In the genomic region with DNA sequence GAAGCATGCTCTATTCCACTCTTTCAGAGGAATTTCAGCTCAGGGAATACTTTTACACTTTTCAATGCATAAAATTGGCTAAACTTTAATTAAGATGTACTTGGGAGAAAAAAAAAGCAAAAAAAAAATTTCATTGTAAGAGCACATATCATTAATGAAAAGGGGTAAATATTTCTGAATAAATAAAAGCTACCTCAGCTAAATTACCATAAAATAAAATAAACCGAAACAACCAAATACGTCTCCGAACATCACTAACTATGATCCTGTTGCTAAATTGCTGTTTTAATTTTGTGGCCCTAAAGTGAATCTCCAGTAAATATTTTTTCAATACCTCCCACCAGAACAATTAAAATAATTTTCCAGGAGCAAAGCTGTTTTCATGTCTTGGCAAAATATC, we compare ENCODE assay signal across 16 cellular contexts.
"Had no signal": no experiment of that assay in that cellular context is flagged by ENCODE, and none has a peak within 500 bp of the region (broad histone marks: within the 10 kb centered on the region; RNA-seq: fewer than 3 reads in every experiment).

No MANE protein-coding gene starts in this region.

- H3K4me1 ChIP-seq: transverse colon had no signal

- H3K36me3 ChIP-seq: neutrophil, transverse colon had no signal

- H3K27me3 ChIP-seq: neutrophil, transverse colon had no signal

- FAIRE-seq: bronchial epithelial cell, islet of Langerhans had no signal

- H3K27ac ChIP-seq: neutrophil, transverse colon had no signal

- DNase-seq: activated naive CD4-positive, alpha-beta T cell; activated naive CD8-positive, alpha-beta T cell treated with anti-CD3 and anti-CD28 coated beads, Interleukin-2, amount 10 ng/mL, durations not matched to agents 7 days and 5 days; anterior cingulate cortex; dermis blood vessel endothelial cell; mucosa of descending colon; naive thymus-derived CD4-positive, alpha-beta T cell; posterior cingulate gyrus; right cardiac atrium; stimulated activated naive CD8-positive, alpha-beta T cell treated with anti-CD3 and anti-CD28 coated beads, Interleukin-15, Interleukin-2, amounts not matched to agents 100 U/mL and 50 U/mL, for 24 hours; T-helper 9 cell; transverse colon had no signal

- H3K9me3 ChIP-seq: mucosa of descending colon, neutrophil, transverse colon had no signal

- ATAC-seq: activated CD4-positive, CD25-positive, alpha-beta regulatory T cell treated with anti-CD3 and anti-CD28 coated beads, Interleukin-2, amount 50 U/mL, for 24 hours; mucosa of descending colon; naive thymus-derived CD4-positive, alpha-beta T cell; right cardiac atrium; stimulated activated naive CD8-positive, alpha-beta T cell treated with anti-CD3 and anti-CD28 coated beads, Interleukin-15, Interleukin-2, amounts not matched to agents 100 U/mL and 50 U/mL, for 24 hours had no signal

- H3K4me3 ChIP-seq: lung, mucosa of descending colon, transverse colon had no signal
